In the genomic region with DNA sequence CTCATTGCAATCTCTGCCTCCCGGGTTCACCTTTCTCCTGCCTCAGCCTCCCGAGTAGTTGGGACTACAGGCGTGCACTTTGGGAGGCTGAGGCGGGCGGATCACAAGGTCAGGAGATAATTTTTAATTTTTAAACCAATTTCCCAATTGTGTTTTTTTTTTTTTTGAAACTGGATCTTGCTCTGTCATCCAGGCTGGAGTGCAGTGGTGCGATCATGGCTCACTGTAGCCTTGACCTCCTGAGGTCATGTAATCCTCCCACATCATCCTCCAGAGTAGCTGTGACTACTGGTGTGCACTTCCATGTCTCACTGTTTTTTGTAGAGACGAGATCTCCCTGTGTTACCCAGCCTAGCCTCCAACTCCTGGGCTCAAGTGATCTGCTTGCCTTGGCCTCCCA, we compare ENCODE assay signal across 1 cellular context.
TF ChIP-seq lines count a peak whose summit lies in the region.

No MANE protein-coding gene starts in this region.

TF ChIP-seq in GM23338, 12 proteins besides CTCF, POLR2A, EP300 and RAD21 (continued from another document):
- TF ChIP-seq, protein P1, sequence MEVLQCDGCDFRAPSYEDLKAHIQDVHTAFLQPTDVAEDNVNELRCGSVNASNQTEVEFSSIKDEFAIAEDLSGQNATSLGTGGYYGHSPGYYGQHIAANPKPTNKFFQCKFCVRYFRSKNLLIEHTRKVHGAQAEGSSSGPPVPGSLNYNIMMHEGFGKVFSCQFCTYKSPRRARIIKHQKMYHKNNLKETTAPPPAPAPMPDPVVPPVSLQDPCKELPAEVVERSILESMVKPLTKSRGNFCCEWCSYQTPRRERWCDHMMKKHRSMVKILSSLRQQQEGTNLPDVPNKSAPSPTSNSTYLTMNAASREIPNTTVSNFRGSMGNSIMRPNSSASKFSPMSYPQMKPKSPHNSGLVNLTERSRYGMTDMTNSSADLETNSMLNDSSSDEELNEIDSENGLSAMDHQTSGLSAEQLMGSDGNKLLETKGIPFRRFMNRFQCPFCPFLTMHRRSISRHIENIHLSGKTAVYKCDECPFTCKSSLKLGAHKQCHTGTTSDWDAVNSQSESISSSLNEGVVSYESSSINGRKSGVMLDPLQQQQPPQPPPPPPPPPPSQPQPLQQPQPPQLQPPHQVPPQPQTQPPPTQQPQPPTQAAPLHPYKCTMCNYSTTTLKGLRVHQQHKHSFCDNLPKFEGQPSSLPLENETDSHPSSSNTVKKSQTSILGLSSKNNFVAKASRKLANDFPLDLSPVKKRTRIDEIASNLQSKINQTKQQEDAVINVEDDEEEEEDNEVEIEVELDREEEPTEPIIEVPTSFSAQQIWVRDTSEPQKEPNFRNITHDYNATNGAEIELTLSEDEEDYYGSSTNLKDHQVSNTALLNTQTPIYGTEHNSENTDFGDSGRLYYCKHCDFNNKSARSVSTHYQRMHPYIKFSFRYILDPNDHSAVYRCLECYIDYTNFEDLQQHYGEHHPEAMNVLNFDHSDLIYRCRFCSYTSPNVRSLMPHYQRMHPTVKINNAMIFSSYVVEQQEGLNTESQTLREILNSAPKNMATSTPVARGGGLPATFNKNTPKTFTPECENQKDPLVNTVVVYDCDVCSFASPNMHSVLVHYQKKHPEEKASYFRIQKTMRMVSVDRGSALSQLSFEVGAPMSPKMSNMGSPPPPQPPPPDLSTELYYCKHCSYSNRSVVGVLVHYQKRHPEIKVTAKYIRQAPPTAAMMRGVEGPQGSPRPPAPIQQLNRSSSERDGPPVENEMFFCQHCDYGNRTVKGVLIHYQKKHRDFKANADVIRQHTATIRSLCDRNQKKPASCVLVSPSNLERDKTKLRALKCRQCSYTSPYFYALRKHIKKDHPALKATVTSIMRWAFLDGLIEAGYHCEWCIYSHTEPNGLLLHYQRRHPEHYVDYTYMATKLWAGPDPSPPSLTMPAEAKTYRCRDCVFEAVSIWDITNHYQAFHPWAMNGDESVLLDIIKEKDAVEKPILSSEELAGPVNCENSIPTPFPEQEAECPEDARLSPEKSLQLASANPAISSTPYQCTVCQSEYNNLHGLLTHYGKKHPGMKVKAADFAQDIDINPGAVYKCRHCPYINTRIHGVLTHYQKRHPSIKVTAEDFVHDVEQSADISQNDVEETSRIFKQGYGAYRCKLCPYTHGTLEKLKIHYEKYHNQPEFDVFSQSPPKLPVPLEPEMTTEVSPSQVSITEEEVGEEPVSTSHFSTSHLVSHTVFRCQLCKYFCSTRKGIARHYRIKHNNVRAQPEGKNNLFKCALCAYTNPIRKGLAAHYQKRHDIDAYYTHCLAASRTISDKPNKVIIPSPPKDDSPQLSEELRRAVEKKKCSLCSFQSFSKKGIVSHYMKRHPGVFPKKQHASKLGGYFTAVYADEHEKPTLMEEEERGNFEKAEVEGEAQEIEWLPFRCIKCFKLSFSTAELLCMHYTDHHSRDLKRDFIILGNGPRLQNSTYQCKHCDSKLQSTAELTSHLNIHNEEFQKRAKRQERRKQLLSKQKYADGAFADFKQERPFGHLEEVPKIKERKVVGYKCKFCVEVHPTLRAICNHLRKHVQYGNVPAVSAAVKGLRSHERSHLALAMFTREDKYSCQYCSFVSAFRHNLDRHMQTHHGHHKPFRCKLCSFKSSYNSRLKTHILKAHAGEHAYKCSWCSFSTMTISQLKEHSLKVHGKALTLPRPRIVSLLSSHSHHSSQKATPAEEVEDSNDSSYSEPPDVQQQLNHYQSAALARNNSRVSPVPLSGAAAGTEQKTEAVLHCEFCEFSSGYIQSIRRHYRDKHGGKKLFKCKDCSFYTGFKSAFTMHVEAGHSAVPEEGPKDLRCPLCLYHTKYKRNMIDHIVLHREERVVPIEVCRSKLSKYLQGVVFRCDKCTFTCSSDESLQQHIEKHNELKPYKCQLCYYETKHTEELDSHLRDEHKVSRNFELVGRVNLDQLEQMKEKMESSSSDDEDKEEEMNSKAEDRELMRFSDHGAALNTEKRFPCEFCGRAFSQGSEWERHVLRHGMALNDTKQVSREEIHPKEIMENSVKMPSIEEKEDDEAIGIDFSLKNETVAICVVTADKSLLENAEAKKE (CRISPR knock-in tag; IDR thresholded peaks at IDR 0.05): no peak
- TF ChIP-seq ETS1 (IDR thresholded peaks at IDR 0.05) (no peak), ZNF331 (CRISPR knock-in tag; IDR thresholded peaks at IDR 0.05; ENCODE audit: low read depth) (no peak), CREB1 (CRISPR knock-in tag; IDR thresholded peaks at IDR 0.05; ENCODE audit: low read depth) (no peak), NANOG (IDR thresholded peaks at IDR 0.05; ENCODE audit: borderline replicate concordance) (no peak), ZNF114 (CRISPR knock-in tag; IDR thresholded peaks at IDR 0.05) (no peak), EZH2phosphoT487 (IDR thresholded peaks at IDR 0.05; ENCODE audit: unreplicated experiment) (no peak), EZH2 (IDR thresholded peaks at IDR 0.05; ENCODE audit: low read depth, unreplicated experiment) (no peak), STAT1 (IDR thresholded peaks at IDR 0.05; ENCODE audit: unreplicated experiment) (no peak), REST (IDR thresholded peaks at IDR 0.05; ENCODE audit: unreplicated experiment) (no peak), JUNB (IDR thresholded peaks at IDR 0.05; ENCODE audit: unreplicated experiment) (no peak)
